Comparison of ENCODE assay signal across 8 cellular contexts in genomic region chr19:34134190-34135032, GRCh38. TPM values are rescaled to one million over a fixed set of nuclear protein-coding genes. Genes with fewer than 3 reads are reported as not detected.
DNase-seq lines count a peak whose midpoint lies in the region; ATAC-seq lines count a peak whose summit lies in the region.

No MANE protein-coding gene starts in this region.

- H3K23ac ChIP-seq in mesendoderm (ENCODE audit: low read length) = peak overlapping the region; percentile 80

- no peak overlapping the region for H2BK15ac ChIP-seq in mesendoderm (replicated peaks; ENCODE audit: low read depth)

- no peaks in the 10 kb centered on the region for H3K79me1 ChIP-seq in mesendoderm (ENCODE audit: low read length)

- H2AK5ac ChIP-seq in mesendoderm (ENCODE audit: low read length) = no peak overlapping the region

- peak overlapping the region; percentile 87 for H3K4me2 ChIP-seq in mesendoderm (ENCODE audit: low read length)

- no peak overlapping the region for H4K5ac ChIP-seq in mesendoderm (ENCODE audit: low read length)

- peak overlapping the region; percentile 83 for H3K27ac ChIP-seq in mesendoderm (ENCODE audit: low read depth, low read length)

- H3K27ac Mint-ChIP-seq in effector memory CD8-positive, alpha-beta T cell = peak overlapping the region; percentile 89 to 90

- no peaks in the 10 kb centered on the region for H3K79me2 ChIP-seq in mesendoderm (ENCODE audit: control insufficient read depth, insufficient read depth, low read length)

- no peak overlapping the region for H4K8ac ChIP-seq in mesendoderm (ENCODE audit: low read depth, low read length)

- peak overlapping the region; percentile 91 for H3K9ac ChIP-seq in mesendoderm (ENCODE audit: low read length)

- H3K4ac ChIP-seq in mesendoderm (ENCODE audit: low read depth, low read length) = peak overlapping the region; percentile 77

- no peaks in the 10 kb centered on the region for H3K9me3 Mint-ChIP-seq in effector memory CD8-positive, alpha-beta T cell

- peak overlapping the region; percentile 96 for H3K56ac ChIP-seq in mesendoderm (ENCODE audit: low read length)

- no peak overlapping the region for H2BK5ac ChIP-seq in mesendoderm (ENCODE audit: low read length)

- DNase-seq in CMK (ENCODE audit: low read depth) (peak; percentile 82), mesendoderm (peak; percentile 87)
- DNase-seq in NK-92 treated with Interleukin-12 subunit alpha and Interleukin-12 subunit beta, amount 100 ng/mL, for 24 hours (lab: John Stamatoyannopoulos, UW) = peak; percentile 88
- peak; percentile 84 to 87 (median 87) for DNase-seq in activated CD8-positive, alpha-beta memory T cell treated with anti-CD3 and anti-CD28 coated beads for 48 hours (ENCODE audit: low read depth in 2 of 3, low spot score in 2 of 3)
- peak; percentile 87 to 89 (median 88) for DNase-seq in effector memory CD8-positive, alpha-beta T cell
- DNase-seq in stimulated activated CD8-positive, alpha-beta memory T cell treated with anti-CD3 and anti-CD28 coated beads, Interleukin-12 subunit alpha, Interleukin-12 subunit beta, amount 100 ng/mL, for 4 hours (ENCODE audit: low read depth) = peak; percentile 87

- H3K27me3 Mint-ChIP-seq in effector memory CD8-positive, alpha-beta T cell = no peaks in the 10 kb centered on the region

- no peaks in the 10 kb centered on the region for H3K4me1 ChIP-seq in mesendoderm (ENCODE audit: control insufficient read depth, low read depth, low read length)

- H3K36me3 ChIP-seq in mesendoderm (ENCODE audit: control insufficient read depth, insufficient read depth, low read length) = no peaks in the 10 kb centered on the region

- ATAC-seq in GM19455 (IDR thresholded peaks at IDR 0.05; ENCODE audit: unreplicated experiment) (peak; percentile 85), HG03571 (IDR thresholded peaks at IDR 0.05; ENCODE audit: unreplicated experiment) (peak; percentile 77)
- peak; percentile 97 for ATAC-seq in effector memory CD8-positive, alpha-beta T cell (replicated peaks)

- no peaks in the 10 kb centered on the region for H3K27me3 ChIP-seq in mesendoderm (ENCODE audit: insufficient read depth, low read length, poor library complexity)

- H3K4me3 ChIP-seq in mesendoderm (ENCODE audit: low read length) = peak overlapping the region; percentile 71

- H3K18ac ChIP-seq in mesendoderm (ENCODE audit: low read length) = peak overlapping the region; percentile 93

- H3K36me3 Mint-ChIP-seq in effector memory CD8-positive, alpha-beta T cell (ENCODE audit: insufficient read depth) = peaks cover 7% of the 10 kb centered on the region

- H3K4me3 Mint-ChIP-seq in effector memory CD8-positive, alpha-beta T cell = peak overlapping the region; percentile 91 to 92

- H2BK120ac ChIP-seq in mesendoderm (ENCODE audit: low read depth, low read length) = no peak overlapping the region

- no CpG with 5 or more reads among the region's 62 CpGs for WGBS in mesendoderm (ENCODE audit: extremely low coverage, insufficient coverage, low lambda C conversion rate)

- H3K4me1 Mint-ChIP-seq in effector memory CD8-positive, alpha-beta T cell (ENCODE audit: low read depth in 2 of 2) = peaks cover 4 to 5% of the 10 kb centered on the region in 2 donors

RNA-seq across cellular contexts. Expression of gene LSM14A, which starts 37.9 kb away (rescaled TPM):
- 150 TPM for polyA plus RNA-seq in mesendoderm (2013, experiment 1 of 2)
- 147 TPM for polyA plus RNA-seq in mesendoderm (2013, experiment 2 of 2)

Comparison
In these comparisons a context has a peak if more than half of its experiments do, and no peak if none do; other contexts are left out.
1. Peak in every context shown above with its lines: DNase-seq, ATAC-seq, H3K4me3 ChIP-seq and H3K27ac ChIP-seq.